In genomic region chr3:66386925-66387650, GRCh38 we compare ENCODE assay signal across 9 cellular contexts.
DNase-seq lines count a peak whose midpoint lies in the region; ATAC-seq, FAIRE-seq and TF ChIP-seq lines count a peak whose summit lies in the region.
"Had no signal": no experiment of that assay in that cellular context is flagged by ENCODE, and none has a peak within 500 bp of the region (broad histone marks: within the 10 kb centered on the region; RNA-seq: fewer than 3 reads in every experiment).

No MANE protein-coding gene starts in this region.

- no peaks in the 10 kb centered on the region for H3K27me3 ChIP-seq in stomach

- TF ChIP-seq POLR2A in stomach (IDR thresholded peaks at IDR 0.05): no peak

- H3K4me1 Mint-ChIP-seq in stimulated activated naive CD8-positive, alpha-beta T cell treated with anti-CD3 and anti-CD28 coated beads, Interleukin-15, Interleukin-2, amounts not matched to agents 100 ng/mL and 50 ng/mL, for 24 hours (ENCODE audit: low read depth): peaks cover 45% of the 10 kb centered on the region

- no peaks in the 10 kb centered on the region for H3K27me3 Mint-ChIP-seq in stimulated activated naive CD8-positive, alpha-beta T cell treated with anti-CD3 and anti-CD28 coated beads, Interleukin-15, Interleukin-2, amounts not matched to agents 100 ng/mL and 50 ng/mL, for 24 hours

- TF ChIP-seq EP300 in stomach (IDR thresholded peaks at IDR 0.05): no peak

- H3K27ac ChIP-seq in stomach: peak overlapping the region in 1 of 5 donors; percentile 37

- H3K9me3 ChIP-seq in stomach: no peaks in the 10 kb centered on the region

- intact Hi-C loops in stomach (cut with DNase I; ENCODE audit: low total_unique reads): no loop called here

- in situ Hi-C loops in SK-MEL-5 (cut with HindIII; ENCODE audit: low pct_unique_long_range_greater_than_20kb, low sequenced_read_pairs): no loop called here

- no peak for TF ChIP-seq CTCF in stomach (IDR thresholded peaks at IDR 0.05)

- peaks cover 0 to 16% (median 5%) of the 10 kb centered on the region in 4 donors for H3K4me1 ChIP-seq in stomach

- H3K36me3 ChIP-seq in stomach: peaks cover 43 to 80% (median 68%) of the 10 kb centered on the region in 4 donors

- peaks cover 13% of the 10 kb centered on the region for H3K9me3 Mint-ChIP-seq in stimulated activated naive CD8-positive, alpha-beta T cell treated with anti-CD3 and anti-CD28 coated beads, Interleukin-15, Interleukin-2, amounts not matched to agents 100 ng/mL and 50 ng/mL, for 24 hours

- peak overlapping the region; percentile 52 for H3K27ac Mint-ChIP-seq in stimulated activated naive CD8-positive, alpha-beta T cell treated with anti-CD3 and anti-CD28 coated beads, Interleukin-15, Interleukin-2, amounts not matched to agents 100 ng/mL and 50 ng/mL, for 24 hours

- 75 to 88% (median 85%) methylated on average over 7 of the region's 7 CpGs for WGBS in stomach, 5 donors

- DNase-seq in GM19239 (ENCODE audit: insufficient read length, low spot score) (no peak), SK-MEL-5 (ENCODE audit: low read depth, low spot score) (peak; percentile 9), midbrain (lab: John Stamatoyannopoulos, UW) (no peak), NCI-H2227 treated with DMSO at 0.1 percent for 48 hours (lab: John Stamatoyannopoulos, UW) (no peak), stomach (no peak)
- DNase-seq: retina had no signal

- peak; percentile 91 for FAIRE-seq in GM19239 (lab: Jason Lieb, UNC)
- FAIRE-seq: urothelium cell line had no signal

- H3K4me3 ChIP-seq in stomach: no peak overlapping the region

- H3K4me3 Mint-ChIP-seq in stimulated activated naive CD8-positive, alpha-beta T cell treated with anti-CD3 and anti-CD28 coated beads, Interleukin-15, Interleukin-2, amounts not matched to agents 100 ng/mL and 50 ng/mL, for 24 hours: no peak overlapping the region

- peaks cover 66% of the 10 kb centered on the region for H3K36me3 Mint-ChIP-seq in stimulated activated naive CD8-positive, alpha-beta T cell treated with anti-CD3 and anti-CD28 coated beads, Interleukin-15, Interleukin-2, amounts not matched to agents 100 ng/mL and 50 ng/mL, for 24 hours (ENCODE audit: low read depth)

- peak; percentile 42 for ATAC-seq in HG02884 (IDR thresholded peaks at IDR 0.05; ENCODE audit: unreplicated experiment)
